In genomic region chr5:179132586-179133355, GRCh38 we compare ENCODE assay signal across 1 cellular context.
TF ChIP-seq lines count a peak whose summit lies in the region.

No MANE protein-coding gene starts in this region.

TF ChIP-seq in WTC11, 78 proteins besides CTCF, POLR2A, EP300 and RAD21:
- no peak for TF ChIP-seq E2F5 (CRISPR knock-in tag; IDR thresholded peaks at IDR 0.05)
- TF ChIP-seq AR (CRISPR knock-in tag; IDR thresholded peaks at IDR 0.05): no peak
- no peak for TF ChIP-seq ATF2 (CRISPR knock-in tag; IDR thresholded peaks at IDR 0.05; ENCODE audit: borderline replicate concordance, low read depth)
- TF ChIP-seq ZNF512 (CRISPR knock-in tag; IDR thresholded peaks at IDR 0.05; ENCODE audit: borderline replicate concordance): no peak
- no peak for TF ChIP-seq ARID4B (CRISPR knock-in tag; IDR thresholded peaks at IDR 0.05; ENCODE audit: borderline replicate concordance)
- no peak for TF ChIP-seq ERG (CRISPR knock-in tag; IDR thresholded peaks at IDR 0.05)
- no peak for TF ChIP-seq ZBTB43 (CRISPR knock-in tag; IDR thresholded peaks at IDR 0.05)
- no peak for TF ChIP-seq ESRRA (CRISPR knock-in tag; IDR thresholded peaks at IDR 0.05; ENCODE audit: borderline replicate concordance)
- TF ChIP-seq ZSCAN18 (CRISPR knock-in tag; IDR thresholded peaks at IDR 0.05): no peak
- no peak for TF ChIP-seq TP53 (CRISPR knock-in tag; IDR thresholded peaks at IDR 0.05)
- TF ChIP-seq FOXJ3 (CRISPR knock-in tag; IDR thresholded peaks at IDR 0.05; ENCODE audit: borderline replicate concordance): no peak
- no peak for TF ChIP-seq MXD4 (CRISPR knock-in tag; IDR thresholded peaks at IDR 0.05; ENCODE audit: borderline replicate concordance)
- no peak for TF ChIP-seq FOXP4 (CRISPR knock-in tag; IDR thresholded peaks at IDR 0.05)
- no peak for TF ChIP-seq USF2 (CRISPR knock-in tag; IDR thresholded peaks at IDR 0.05)
